In genomic region chr5:134590992-134591659, GRCh38 we compare ENCODE assay signal across 9 cellular contexts. TPM values are rescaled to one million over a fixed set of nuclear protein-coding genes. Genes with fewer than 3 reads are reported as not detected.
A peak's percentile ranks its signal among the peaks of the same experiment; 100 is the strongest.
DNase-seq lines count a peak whose midpoint lies in the region; ATAC-seq and TF ChIP-seq lines count a peak whose summit lies in the region.
"Had no signal": no experiment of that assay in that cellular context is flagged by ENCODE, and none has a peak within 500 bp of the region (broad histone marks: within the 10 kb centered on the region; RNA-seq: fewer than 3 reads in every experiment).

No MANE protein-coding gene starts in this region.

- POLR2A ChIA-PET in HEK293T (lab: Yijun Ruan, JAX), result no interaction called here

- H3K27ac ChIP-seq in mucosa of rectum (ENCODE audit: low read depth in 2 of 2, low read length in 2 of 2), result peak overlapping the region; percentile 13 to 45
- H3K27ac ChIP-seq in effector memory CD4-positive, alpha-beta T cell (ENCODE audit: insufficient read depth, low read length, poor library complexity, severe bottlenecking), result no peak overlapping the region

- H3K27ac Mint-ChIP-seq in activated naive CD4-positive, alpha-beta T cell treated with anti-CD3 and anti-CD28 coated beads for 36 hours, result no peak overlapping the region

- no peaks in the 10 kb centered on the region for H3K27me3 Mint-ChIP-seq in activated naive CD4-positive, alpha-beta T cell treated with anti-CD3 and anti-CD28 coated beads for 36 hours (ENCODE audit: low read depth)

- H3K4me1 Mint-ChIP-seq in activated naive CD4-positive, alpha-beta T cell treated with anti-CD3 and anti-CD28 coated beads for 36 hours (ENCODE audit: low read depth), result peaks cover 21% of the 10 kb centered on the region

- CTCF ChIA-PET in activated naive CD4-positive, alpha-beta T cell treated with anti-CD3 and anti-CD28 coated beads for 36 hours (lab: Charles Lee), result interaction anchor here (1.0 to 1.6 kb wide), 3 partner anchors 13 to 406 kb away, joined by 3 to 4 read pairs (median 3); no protein-coding TSS in a partner anchor
- CTCF ChIA-PET in HEK293T (lab: Yijun Ruan, JAX), result no interaction called here

- H3K36me3 Mint-ChIP-seq in activated naive CD4-positive, alpha-beta T cell treated with anti-CD3 and anti-CD28 coated beads for 36 hours (ENCODE audit: low read depth), result no peaks in the 10 kb centered on the region

- DNase-seq in A172 (ENCODE audit: low spot score) (peak; percentile 53), HEK293T (ENCODE audit: extremely low spot score) (no peak)
- DNase-seq in Jurkat, Clone E6-1 (ENCODE audit: low read depth, low spot score), result peak; percentile 23
- DNase-seq in activated naive CD4-positive, alpha-beta T cell treated with anti-CD3 and anti-CD28 coated beads for 36 hours, result peak; percentile 78
- no peak for DNase-seq in central memory CD4-positive, alpha-beta T cell
- no peak for DNase-seq in effector memory CD4-positive, alpha-beta T cell
- DNase-seq: NCI-H2081 had no signal

- no peaks in the 10 kb centered on the region for H3K27me3 ChIP-seq in mucosa of rectum (ENCODE audit: control insufficient read depth in 2 of 2, insufficient read depth in 2 of 2, low read length in 2 of 2)
- no peaks in the 10 kb centered on the region for H3K27me3 ChIP-seq in effector memory CD4-positive, alpha-beta T cell (replicated peaks; ENCODE audit: control insufficient read depth, insufficient read depth, low read length, poor library complexity, severe bottlenecking)

- no peak overlapping the region for H3K4me3 ChIP-seq in Jurkat, Clone E6-1 (ENCODE audit: low read length)
- no peak overlapping the region for H3K4me3 ChIP-seq in mucosa of rectum (ENCODE audit: low read length in 2 of 2)
- no peak overlapping the region for H3K4me3 ChIP-seq in effector memory CD4-positive, alpha-beta T cell (ENCODE audit: insufficient read depth, low read depth, low read length, poor library complexity, severe bottlenecking)

- H3K36me3 ChIP-seq in mucosa of rectum (ENCODE audit: control insufficient read depth in 2 of 2, insufficient read depth in 2 of 2, low read length in 2 of 2), result no peaks in the 10 kb centered on the region
- H3K36me3 ChIP-seq in effector memory CD4-positive, alpha-beta T cell (ENCODE audit: control insufficient read depth, insufficient read depth, low read length), result no peaks in the 10 kb centered on the region

- peaks cover 0 to 11% of the 10 kb centered on the region in 2 donors for H3K4me1 ChIP-seq in mucosa of rectum (ENCODE audit: control insufficient read depth in 2 of 2, insufficient read depth in 2 of 2, low read length in 2 of 2)
- peaks cover 5% of the 10 kb centered on the region for H3K4me1 ChIP-seq in effector memory CD4-positive, alpha-beta T cell (ENCODE audit: control insufficient read depth, insufficient read depth, low read length, poor library complexity, severe bottlenecking)

- H3K4me3 Mint-ChIP-seq in activated naive CD4-positive, alpha-beta T cell treated with anti-CD3 and anti-CD28 coated beads for 36 hours, result no peak overlapping the region

- no peaks in the 10 kb centered on the region for H3K9me3 ChIP-seq in mucosa of rectum (ENCODE audit: control insufficient read depth in 2 of 2, low read length in 2 of 2)
- H3K9me3 ChIP-seq in effector memory CD4-positive, alpha-beta T cell (ENCODE audit: control insufficient read depth, low read length), result no peaks in the 10 kb centered on the region

- no peak overlapping the region for H3K9ac ChIP-seq in mucosa of rectum (ENCODE audit: low read depth in 1 of 2, low read length in 2 of 2)

- intact Hi-C loops in activated naive CD4-positive, alpha-beta T cell treated with anti-CD3 and anti-CD28 coated beads for 36 hours (cut with micrococcal nuclease), result no loop called here

- no peak for ATAC-seq in HG03432 (IDR thresholded peaks at IDR 0.05; ENCODE audit: unreplicated experiment)

- H3K9me3 Mint-ChIP-seq in activated naive CD4-positive, alpha-beta T cell treated with anti-CD3 and anti-CD28 coated beads for 36 hours, result no peaks in the 10 kb centered on the region

TF ChIP-seq in HEK293T, 16 proteins besides CTCF, POLR2A, EP300 and RAD21:
- TF ChIP-seq SUZ12 (IDR thresholded peaks at IDR 0.05) (no peak), FOXK2 (IDR thresholded peaks at IDR 0.05) (no peak), ARNT (IDR thresholded peaks at IDR 0.05) (no peak), FOXM1 (IDR thresholded peaks at IDR 0.05; ENCODE audit: borderline replicate concordance) (no peak), ZNF384 (IDR thresholded peaks at IDR 0.05) (no peak), L3MBTL2 (conservative IDR thresholded peaks at IDR 0.05) (no peak), LEF1 (IDR thresholded peaks at IDR 0.05; ENCODE audit: borderline replicate concordance) (no peak), NFRKB (IDR thresholded peaks at IDR 0.05) (no peak), SP1 (IDR thresholded peaks at IDR 0.05) (no peak), CTBP1 (IDR thresholded peaks at IDR 0.05; ENCODE audit: borderline replicate concordance) (no peak), BHLHE40 (IDR thresholded peaks at IDR 0.05; ENCODE audit: borderline replicate concordance) (no peak), HDGF (IDR thresholded peaks at IDR 0.05; ENCODE audit: borderline replicate concordance) (no peak), ELF4 (IDR thresholded peaks at IDR 0.05) (no peak)
TF ChIP-seq in HEK293T: peak in this region for 0.

RNA-seq across cellular contexts. Expression of gene SAR1B, which starts 41.5 kb away (rescaled TPM):
- 105 and 153 TPM in 2 replicates for total RNA-seq in A172 (2014; rRNA removed; shearing (Covaris generic))
- 63.6 TPM for polyA plus RNA-seq in Jurkat, Clone E6-1 (2012; ENCODE audit: insufficient read depth, insufficient read length)
- 10 to 100 TPM; 42.5 to 42.8 TPM for total RNA-seq in activated naive CD4-positive, alpha-beta T cell treated with anti-CD3 and anti-CD28 coated beads for 36 hours

RNA-seq across cellular contexts. Expression of gene SEC24A, which starts 57.5 kb away (rescaled TPM):
- 19.0 and 20.3 TPM in 2 replicates for total RNA-seq in A172 (2014; rRNA removed; shearing (Covaris generic))
- 8.8 TPM for polyA plus RNA-seq in Jurkat, Clone E6-1 (2012; ENCODE audit: insufficient read depth, insufficient read length)
- 10 to 100 TPM; 16.6 to 18.5 TPM for total RNA-seq in activated naive CD4-positive, alpha-beta T cell treated with anti-CD3 and anti-CD28 coated beads for 36 hours

Comparison
In these comparisons a context has a peak if more than half of its experiments do, and no peak if none do; other contexts are left out.
1. DNase-seq: peak in A172 (single experiment), Jurkat, Clone E6-1 (single experiment) and activated naive CD4-positive, alpha-beta T cell treated with anti-CD3 and anti-CD28 coated beads for 36 hours (single experiment); none in HEK293T (single experiment), central memory CD4-positive, alpha-beta T cell (single experiment) and effector memory CD4-positive, alpha-beta T cell (0 of 3).